In genomic region chr1:155084722-155085503, GRCh38 we compare ENCODE assay signal across 8 cellular contexts. TPM values are rescaled to one million over a fixed set of nuclear protein-coding genes. Genes with fewer than 3 reads are reported as not detected.
DNase-seq lines count a peak whose midpoint lies in the region; ATAC-seq and TF ChIP-seq lines count a peak whose summit lies in the region.

No MANE protein-coding gene starts in this region.

- no peaks in the 10 kb centered on the region for H3K9me3 ChIP-seq in BE2C

- peaks cover 19% of the 10 kb centered on the region for H3K27me3 Mint-ChIP-seq in chondrocyte (ENCODE audit: low read depth)

- peak overlapping the region; percentile 77 for H3K4me3 ChIP-seq in BE2C (ENCODE audit: low read depth, low read length)

- no peaks in the 10 kb centered on the region for H3K9me3 Mint-ChIP-seq in chondrocyte (ENCODE audit: low read depth)

- peak; percentile 96 for DNase-seq in BE2C
- DNase-seq in GM19238 (ENCODE audit: insufficient read length, low spot score): peak; percentile 98
- DNase-seq in NCI-H460 (ENCODE audit: extremely low read depth, low read depth): peak; percentile 98
- peak; percentile 84 for DNase-seq in activated CD4-positive, alpha-beta T cell treated with anti-CD3 and anti-CD28 coated beads for 1 hour
- peak; percentile 98 for DNase-seq in chondrocyte (ENCODE audit: low spot score)
- DNase-seq in kidney glomerular epithelial cell (lab: John Stamatoyannopoulos, UW): peak; percentile 93
- peak; percentile 86 to 90 for DNase-seq in stimulated activated CD4-positive, alpha-beta T cell treated with anti-CD3 and anti-CD28 coated beads, Interleukin-15, amount 100 ng/mL, for 48 hours (ENCODE audit: low read depth in 2 of 2)

- no peaks in the 10 kb centered on the region for H3K36me3 ChIP-seq in BE2C

- H3K27me3 ChIP-seq in BE2C: peaks cover 31% of the 10 kb centered on the region

- H3K27ac Mint-ChIP-seq in chondrocyte (ENCODE audit: unreplicated experiment): peak overlapping the region; percentile 97

- peaks cover 4% of the 10 kb centered on the region for H3K36me3 Mint-ChIP-seq in chondrocyte (ENCODE audit: low read depth)

- H3K4me1 Mint-ChIP-seq in chondrocyte (ENCODE audit: low read depth): peaks cover 35% of the 10 kb centered on the region

- peaks cover 8% of the 10 kb centered on the region for H3K4me1 ChIP-seq in BE2C

- TF ChIP-seq CTCF in BE2C (IDR thresholded peaks at IDR 0.05; ENCODE audit: low read depth, low read length) (peak; percentile 90), chondrocyte (IDR thresholded peaks at IDR 0.05) (peak; percentile 89)

- peak overlapping the region; percentile 96 for H3K4me3 Mint-ChIP-seq in chondrocyte (ENCODE audit: unreplicated experiment)

- peak; percentile 70 for ATAC-seq in HG03439 (IDR thresholded peaks at IDR 0.05; ENCODE audit: unreplicated experiment)

RNA-seq across cellular contexts. Expression of gene EFNA3, which starts 6.3 kb away (rescaled TPM):
- 13.2 TPM for polyA plus RNA-seq in BE2C (2012; ENCODE audit: insufficient read depth, insufficient read length, low read depth)
- 10.1 and 12.6 TPM in 2 replicates for total RNA-seq in NCI-H460 (2014; rRNA removed; shearing (Covaris generic))
- 3.6 and 6.2 TPM in 2 replicates for polyA plus RNA-seq in NCI-H460 (2014; cell fraction: nucleus; rRNA removed)
- total RNA-seq in chondrocyte: 4.3 to 5.5 TPM (median 4.5 TPM) in 3 replicates

RNA-seq across cellular contexts. Expression of gene EFNA4, which starts 21.4 kb away (rescaled TPM):
- not detected for polyA plus RNA-seq in BE2C (2012; ENCODE audit: insufficient read depth, insufficient read length, low read depth)
- 12.1 TPM in 2 replicates for total RNA-seq in NCI-H460 (2014; rRNA removed; shearing (Covaris generic))
- 14.8 and 16.9 TPM in 2 replicates for polyA plus RNA-seq in NCI-H460 (2014; cell fraction: nucleus; rRNA removed)
- 8.9 to 10.6 TPM (median 9.7 TPM) in 3 replicates for total RNA-seq in chondrocyte

RNA-seq across cellular contexts. Expression of gene ADAM15, which starts 33.8 kb away (rescaled TPM):
- 95.5 TPM for polyA plus RNA-seq in BE2C (2012; ENCODE audit: insufficient read depth, insufficient read length, low read depth)
- 216 and 231 TPM in 2 replicates for total RNA-seq in NCI-H460 (2014; rRNA removed; shearing (Covaris generic))
- polyA plus RNA-seq in NCI-H460 (2014; cell fraction: nucleus; rRNA removed): 572 and 655 TPM in 2 replicates
- total RNA-seq in chondrocyte: 73.7 to 91.1 TPM (median 75.2 TPM) in 3 replicates

RNA-seq across cellular contexts. Expression of gene EFNA1, which starts 42.8 kb away (rescaled TPM):
- polyA plus RNA-seq in BE2C (2012; ENCODE audit: insufficient read depth, insufficient read length, low read depth): 6.7 TPM
- total RNA-seq in NCI-H460 (2014; rRNA removed; shearing (Covaris generic)): 18.1 and 22.3 TPM in 2 replicates
- 59.4 and 68.9 TPM in 2 replicates for polyA plus RNA-seq in NCI-H460 (2014; cell fraction: nucleus; rRNA removed)
- 10.9 to 27.6 TPM (median 12.6 TPM) in 3 replicates for total RNA-seq in chondrocyte

RNA-seq across cellular contexts. Expression of gene SLC50A1, which starts 50.7 kb away (rescaled TPM):
- polyA plus RNA-seq in BE2C (2012; ENCODE audit: insufficient read depth, insufficient read length, low read depth): 37.1 TPM
- 49.7 and 53.4 TPM in 2 replicates for total RNA-seq in NCI-H460 (2014; rRNA removed; shearing (Covaris generic))
- polyA plus RNA-seq in NCI-H460 (2014; cell fraction: nucleus; rRNA removed): 40.9 and 45.2 TPM in 2 replicates
- total RNA-seq in chondrocyte: 34.0 to 40.3 TPM (median 37.9 TPM) in 3 replicates

Comparison
In these comparisons a context has a peak if more than half of its experiments do, and no peak if none do; other contexts are left out.
1. Peak in every context shown above with its lines: DNase-seq, ATAC-seq and H3K4me3 ChIP-seq.